In the genomic region with DNA sequence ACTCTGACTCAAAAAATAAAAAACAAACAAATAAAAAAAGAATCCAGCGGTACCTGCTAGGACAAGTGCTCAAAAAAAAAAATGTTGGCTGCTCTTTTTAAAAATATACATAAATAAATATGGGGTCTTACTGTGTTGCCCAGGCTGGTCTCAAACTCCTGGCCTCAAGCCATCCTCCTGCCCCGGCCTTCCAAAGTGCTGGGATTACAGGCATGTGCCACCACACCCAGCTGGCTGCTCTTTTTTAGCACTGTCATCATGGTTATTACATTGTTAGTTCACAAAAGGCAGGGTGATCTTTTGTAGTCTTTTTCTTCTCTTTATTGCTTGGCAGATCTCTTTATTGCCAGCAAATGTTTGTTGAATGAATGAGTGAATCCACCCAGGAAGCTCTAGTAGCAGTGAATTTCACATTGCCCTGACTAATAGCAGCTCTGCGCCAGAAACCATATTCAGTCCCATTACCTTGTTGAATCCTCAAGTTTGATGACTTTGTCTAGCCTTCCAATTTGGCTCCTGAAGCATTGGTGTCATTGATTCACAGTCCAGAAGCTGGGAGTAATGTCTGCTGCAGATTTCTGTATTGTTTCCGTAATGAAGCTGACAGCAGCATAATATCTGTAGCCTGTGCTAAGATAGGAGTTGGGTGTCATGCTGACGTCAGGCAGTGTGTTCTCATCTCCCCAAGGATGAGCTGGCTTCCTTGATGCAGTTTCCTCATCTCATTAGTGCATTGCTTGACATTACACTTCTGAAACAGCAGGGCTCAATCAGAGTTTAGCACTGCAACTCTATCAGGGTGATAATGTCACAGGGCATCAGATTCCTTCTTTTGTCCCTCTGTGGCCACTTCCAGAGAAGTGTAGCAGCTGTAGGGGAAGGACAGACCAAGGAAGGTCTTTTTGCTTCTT, we compare ENCODE assay signal across 10 cellular contexts.
DNase-seq lines count a peak whose midpoint lies in the region; ATAC-seq, FAIRE-seq and TF ChIP-seq lines count a peak whose summit lies in the region.
"Had no signal": no experiment of that assay in that cellular context is flagged by ENCODE, and none has a peak within 500 bp of the region (broad histone marks: within the 10 kb centered on the region; RNA-seq: fewer than 3 reads in every experiment).

No MANE protein-coding gene starts in this region.

- H3K27ac ChIP-seq in A549: no peak overlapping the region
- no peak overlapping the region for H3K27ac ChIP-seq in mammary epithelial cell (ENCODE audit: insufficient read depth, low read depth, low read length)
- H3K27ac ChIP-seq in MM.1S (ENCODE audit: low read length): no peak overlapping the region

- no peaks in the 10 kb centered on the region for H3K79me2 ChIP-seq in mammary epithelial cell (ENCODE audit: insufficient read depth, low read length)
- no peaks in the 10 kb centered on the region for H3K79me2 ChIP-seq in MM.1S (ENCODE audit: low read length)

- H3F3A ChIP-seq in MM.1S (ENCODE audit: insufficient read depth, low read length): peaks cover 10% of the 10 kb centered on the region

- no peak for FAIRE-seq in A549 (lab: Jason Lieb, UNC)

- no peaks in the 10 kb centered on the region for H4K20me1 ChIP-seq in mammary epithelial cell (ENCODE audit: insufficient read depth, low read length)
- H4K20me1 ChIP-seq in MM.1S (ENCODE audit: insufficient read depth, low read length): no peaks in the 10 kb centered on the region

- POLR2A ChIA-PET in A549 (lab: Yijun Ruan, JAX): no interaction called here

- ATAC-seq in A549 (no peak), HG03521 (IDR thresholded peaks at IDR 0.05; ENCODE audit: unreplicated experiment) (no peak), HG03565 (IDR thresholded peaks at IDR 0.05; ENCODE audit: unreplicated experiment) (no peak)

- TF ChIP-seq CTCF in A549 (IDR thresholded peaks at IDR 0.05): no peak
- TF ChIP-seq CTCF in mammary epithelial cell (conservative IDR thresholded peaks at IDR 0.05 in 1 of 2, IDR thresholded peaks at IDR 0.05 in 1 of 2; ENCODE audit: extremely low read depth in 1 of 2, insufficient read depth in 1 of 2, low read depth in 1 of 2, low read length in 2 of 2): no peak
- TF ChIP-seq CTCF in MM.1S (IDR thresholded peaks at IDR 0.05; ENCODE audit: low read length): no peak

- no peak overlapping the region for H3K4me2 ChIP-seq in A549
- H3K4me2 ChIP-seq in mammary epithelial cell (ENCODE audit: insufficient read depth, low read depth, low read length): no peak overlapping the region
- H3K4me2 ChIP-seq in MM.1S (ENCODE audit: low read depth, low read length): no peak overlapping the region

- DNase-seq in A549 (ENCODE audit: low read depth in 1 of 2, low spot score in 1 of 2) (peak in 1 of 2 experiments; percentile 37), HS-5 (ENCODE audit: low read depth) (peak; percentile 83), mammary epithelial cell (peak; percentile 46), left kidney (ENCODE audit: low read depth, low spot score) (peak; percentile 75), HuH-7.5 (ENCODE audit: low spot score) (no peak), MM.1S (no peak)
- DNase-seq: activated naive CD4-positive, alpha-beta T cell; NCI-H146 had no signal

- H3K36me3 ChIP-seq in mammary epithelial cell (ENCODE audit: insufficient read depth, low read length): no peaks in the 10 kb centered on the region
- H3K36me3 ChIP-seq in MM.1S (replicated peaks; ENCODE audit: insufficient read depth, low read length): no peaks in the 10 kb centered on the region

- H3K4me3 ChIP-seq in A549 (no peak overlapping the region), mammary epithelial cell (replicated peaks in 1 of 3; ENCODE audit: insufficient read depth in 1 of 3, low read depth in 2 of 3, low read length in 3 of 3) (no peak overlapping the region), MM.1S (ENCODE audit: low read length) (no peak overlapping the region)

- TF ChIP-seq EP300 in A549 (IDR thresholded peaks at IDR 0.05): no peak

- dilution Hi-C loops in mammary epithelial cell (cut with HindIII; ENCODE audit: low sequenced_read_pairs): no loop called here

- whole genome bisulfite sequencing in A549 (ENCODE audit: missing lambda C conversion rate): 63% methylated on average over 5 of the region's 5 CpGs
- 85% methylated on average over 5 of the region's 5 CpGs for WGBS in mammary epithelial cell (ENCODE audit: low coverage, missing lambda C conversion rate)

- no peak for TF ChIP-seq RAD21 in A549 (conservative IDR thresholded peaks at IDR 0.05 in 1 of 2, IDR thresholded peaks at IDR 0.05 in 1 of 2)

- H2AFZ ChIP-seq in mammary epithelial cell (ENCODE audit: low read depth, low read length): no peak overlapping the region
- no peak overlapping the region for H2AFZ ChIP-seq in MM.1S (ENCODE audit: low read length)

- H3K4me1 ChIP-seq in A549 (no peaks in the 10 kb centered on the region), mammary epithelial cell (ENCODE audit: insufficient read depth, low read length) (peaks cover 11% of the 10 kb centered on the region), MM.1S (ENCODE audit: low read length) (peaks cover 21% of the 10 kb centered on the region)

- CTCF ChIA-PET in A549 (lab: Yijun Ruan, JAX) (interaction anchor here (0.6 to 9.6 kb wide), 6 partner anchors 12 to 339 kb away, joined by 3 to 117 read pairs (median 3); no protein-coding TSS in a partner anchor), mammary epithelial cell (lab: Charles Lee; ENCODE audit: low non-redundant PET) (no interaction called here)

- H3K9me3 ChIP-seq in A549 (no peaks in the 10 kb centered on the region), mammary epithelial cell (replicated peaks; ENCODE audit: insufficient read depth, low read length) (no peaks in the 10 kb centered on the region), MM.1S (replicated peaks; ENCODE audit: insufficient read depth, low read length) (no peaks in the 10 kb centered on the region)

- intact Hi-C loops in mammary epithelial cell (cut with micrococcal nuclease): no loop called here

- in situ Hi-C loops in mammary epithelial cell (cut with MboI; ENCODE audit: low sequenced_read_pairs in 2 of 2): no loop called here

- BruUV-seq in mammary epithelial cell (replicated peaks; lab: Mats Ljungman, UMichigan): no TSS peak

- no peak overlapping the region for H3K9ac ChIP-seq in mammary epithelial cell (ENCODE audit: insufficient read depth, low read length)
- H3K9ac ChIP-seq in MM.1S (ENCODE audit: low read length): no peak overlapping the region

- H3K9me2 ChIP-seq in MM.1S (replicated peaks; ENCODE audit: insufficient read depth, low read length): no peaks in the 10 kb centered on the region

- H3K27me3 ChIP-seq in mammary epithelial cell (ENCODE audit: insufficient read depth, low read length): peaks cover 3% of the 10 kb centered on the region
- no peaks in the 10 kb centered on the region for H3K27me3 ChIP-seq in MM.1S (replicated peaks; ENCODE audit: insufficient read depth, low read length)

- no peak for TF ChIP-seq POLR2A in A549 (IDR thresholded peaks at IDR 0.05; ENCODE audit: low read length)

TF ChIP-seq in A549, 52 proteins besides CTCF, POLR2A, EP300 and RAD21:
- TF ChIP-seq HOXB13 (CRISPR knock-in tag; IDR thresholded peaks at IDR 0.05; ENCODE audit: low read depth) (no peak), MAFK (IDR thresholded peaks at IDR 0.05; ENCODE audit: partially characterized antibody) (peak; percentile 40)

Comparison
In these comparisons a context has a peak if more than half of its experiments do, and no peak if none do; other contexts are left out.
1. DNase-seq: peak in HS-5 (single experiment), mammary epithelial cell (single experiment) and left kidney (single experiment); none in HuH-7.5 (single experiment) and MM.1S (single experiment).